Comparison of ENCODE assay signal across 19 cellular contexts in the genomic region with DNA sequence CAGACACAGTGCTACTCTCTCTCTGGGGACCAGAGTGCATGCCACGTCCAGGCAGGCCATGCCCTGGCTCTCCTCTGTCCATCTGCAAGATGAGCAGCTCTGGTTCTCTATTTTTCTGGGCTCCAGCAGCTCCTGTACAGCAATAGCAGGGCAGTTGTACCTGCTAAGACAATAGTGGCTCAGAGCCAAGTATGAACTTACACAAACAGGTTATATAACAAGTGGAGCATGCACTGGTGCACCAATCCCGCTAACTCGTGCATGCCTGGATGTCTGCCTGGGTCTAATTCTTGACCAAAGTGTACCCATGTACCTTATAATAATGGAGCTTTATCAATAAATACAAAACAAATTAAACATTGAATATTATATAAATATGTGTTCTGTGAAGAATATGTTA.
"Had no signal": no experiment of that assay in that cellular context is flagged by ENCODE, and none has a peak within 500 bp of the region (broad histone marks: within the 10 kb centered on the region; RNA-seq: fewer than 3 reads in every experiment).

No MANE protein-coding gene starts in this region.

- DNase-seq: activated CD4-positive, alpha-beta T cell treated with anti-CD3 and anti-CD28 coated beads, Interleukin-2, amount 10 ng/mL, durations not matched to agents 24 days and 14 days; activated CD8-positive, alpha-beta memory T cell treated with anti-CD3 and anti-CD28 coated beads, Interleukin-2, amount 50 U/mL, for 4 hours; activated CD8-positive, alpha-beta T cell treated with anti-CD3 and anti-CD28 coated beads, Interleukin-2, amount 10 ng/mL, durations not matched to agents 7 days and 5 days; activated effector memory CD4-positive, alpha-beta T cell treated with anti-CD3 and anti-CD28 coated beads, Interleukin-2, amount 50 U/mL, for 16 hours; activated T-cell treated with anti-CD3 and anti-CD28 coated beads, Interleukin-2, amount 50 U/mL, for 48 hours; amniotic stem cell; caudate nucleus; colonic mucosa; left lung; mammary epithelial cell; naive thymus-derived CD8-positive, alpha-beta T cell; stimulated activated CD4-positive, alpha-beta T cell treated with anti-CD3 and anti-CD28 coated beads, Interleukin-12 subunit alpha, Interleukin-12 subunit beta, amount 100 ng/mL, for 4 hours; stimulated activated CD4-positive, alpha-beta T cell treated with anti-CD3 and anti-CD28 coated beads, Interleukin-2, amount 100 ng/mL, for 24 hours; stomach; upper lobe of right lung had no signal

- H3K27ac ChIP-seq: colonic mucosa, esophagus muscularis mucosa, left lung, neutrophil, parathyroid adenoma, stomach, thoracic aorta, upper lobe of right lung had no signal

- ATAC-seq: activated CD8-positive, alpha-beta T cell treated with anti-CD3 and anti-CD28 coated beads, Interleukin-2, amount 10 ng/mL, durations not matched to agents 7 days and 5 days; left lung; naive thymus-derived CD8-positive, alpha-beta T cell; upper lobe of right lung had no signal
